ENCODE assay signal across 11 cellular contexts in the genomic region with DNA sequence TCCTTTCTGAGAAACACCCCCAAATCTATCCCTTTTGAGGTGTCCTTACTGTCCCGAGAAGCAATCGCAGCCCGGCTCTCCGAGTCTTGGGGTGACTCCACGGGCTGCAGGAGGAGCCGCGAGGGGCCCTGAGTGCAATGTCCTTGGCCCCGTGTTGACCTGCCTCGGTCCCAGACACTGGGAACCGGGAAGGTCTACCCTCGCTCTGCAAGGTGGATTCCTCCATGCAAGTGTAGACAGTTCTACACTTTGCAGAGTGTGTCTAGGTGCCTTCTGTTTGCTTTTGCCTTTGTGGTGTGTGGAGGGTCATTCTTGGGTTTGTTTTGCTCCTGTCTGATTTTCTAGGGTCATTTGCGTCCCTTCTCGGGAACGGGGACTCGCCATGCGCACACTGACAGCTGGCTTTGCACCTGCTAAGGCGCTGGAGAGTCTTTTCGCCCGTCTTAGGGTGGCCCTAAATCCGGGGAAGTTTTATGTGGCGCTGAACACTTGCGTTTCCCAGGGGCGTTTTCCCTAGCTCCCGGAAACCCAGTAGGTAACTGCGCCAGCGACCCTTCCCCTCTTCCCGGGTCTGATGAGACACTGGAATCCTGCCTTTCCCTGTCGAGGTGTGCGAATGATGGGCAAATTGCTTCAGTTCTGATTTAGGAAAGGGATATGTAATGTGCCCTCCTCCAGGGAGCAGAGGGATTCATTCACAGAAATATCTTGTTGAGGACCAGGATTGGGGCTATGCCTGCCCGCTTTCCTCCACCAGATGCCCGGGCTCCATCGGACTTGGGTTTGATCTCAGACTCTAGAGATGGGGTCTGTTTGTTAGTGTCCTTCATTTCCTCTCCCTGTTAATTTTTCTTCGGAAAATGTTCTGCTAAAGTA. TPM values are rescaled to one million over a fixed set of nuclear protein-coding genes. Genes with fewer than 3 reads are reported as not detected.
DNase-seq lines count a peak whose midpoint lies in the region; ATAC-seq and TF ChIP-seq lines count a peak whose summit lies in the region.
"Had no signal": no experiment of that assay in that cellular context is flagged by ENCODE, and none has a peak within 500 bp of the region (broad histone marks: within the 10 kb centered on the region; RNA-seq: fewer than 3 reads in every experiment).

No MANE protein-coding gene starts in this region.

- H3K27ac ChIP-seq in SJCRH30, result no peak overlapping the region
- H3K27ac ChIP-seq: 22Rv1, esophagus squamous epithelium had no signal

- ATAC-seq in HG03469 (IDR thresholded peaks at IDR 0.05; ENCODE audit: unreplicated experiment), result no peak

- peaks cover 49% of the 10 kb centered on the region for H3K27me3 ChIP-seq in skeletal muscle satellite cell (ENCODE audit: control insufficient read depth, insufficient read depth, low read length)
- no peaks in the 10 kb centered on the region; the same call in none of the 2 replicates for H3K27me3 ChIP-seq in SJCRH30

- peak overlapping the region; percentile 53 for H3K4me2 ChIP-seq in skeletal muscle satellite cell (ENCODE audit: low read length)

- H3K36me3 ChIP-seq in skeletal muscle satellite cell (ENCODE audit: insufficient read depth, low read length), result no peaks in the 10 kb centered on the region
- no peaks in the 10 kb centered on the region for H3K36me3 ChIP-seq in SJCRH30
- H3K36me3 ChIP-seq: esophagus squamous epithelium had no signal

- DNase-seq in DMS 273 (lab: John Stamatoyannopoulos, UW; ENCODE audit: unreplicated experiment), result peak; percentile 24
- DNase-seq in DMS 273 treated with DMSO at 0.1 percent for 48 hours (lab: John Stamatoyannopoulos, UW), result no peak
- no peak for DNase-seq in astrocyte of the spinal cord (ENCODE audit: low read depth, low spot score)
- DNase-seq in T-helper 1 cell, result no peak
- DNase-seq in SJCRH30, result no peak
- DNase-seq: esophagus squamous epithelium had no signal

- in situ Hi-C loops in astrocyte of the spinal cord (cut with HindIII; ENCODE audit: low sequenced_read_pairs), result no loop called here

- H3K9me3 ChIP-seq in iPS-18c (ENCODE audit: control insufficient read depth, insufficient read depth, low read length) (no peaks in the 10 kb centered on the region), skeletal muscle satellite cell (replicated peaks; ENCODE audit: low read length) (no peaks in the 10 kb centered on the region), SJCRH30 (replicated peaks) (no peaks in the 10 kb centered on the region)
- H3K9me3 ChIP-seq: esophagus squamous epithelium had no signal

- TF ChIP-seq CTCF in astrocyte of the spinal cord (IDR thresholded peaks at IDR 0.05; ENCODE audit: low read depth, low read length), result no peak

- H3K4me3 ChIP-seq in astrocyte of the spinal cord (ENCODE audit: low read depth, low read length) (peak overlapping the region; percentile 37), iPS-18c (ENCODE audit: insufficient read depth, low read depth, low read length) (peak overlapping the region; percentile 58), skeletal muscle satellite cell (ENCODE audit: low read length) (peak overlapping the region; percentile 19), SJCRH30 (no peak overlapping the region)

- no peak overlapping the region for H3K9ac ChIP-seq in skeletal muscle satellite cell (ENCODE audit: low read depth, low read length)

- H3K4me1 ChIP-seq in skeletal muscle satellite cell (ENCODE audit: control insufficient read depth, insufficient read depth, low read length), result no peaks in the 10 kb centered on the region
- no peaks in the 10 kb centered on the region for H3K4me1 ChIP-seq in SJCRH30

RNA-seq across cellular contexts. Expression of a gene that starts 0.8 kb away (rescaled TPM):
- total RNA-seq in skeletal muscle satellite cell (2012; rRNA removed), result not detected in 2 replicates
- total RNA-seq in SJCRH30 (2014; rRNA removed; shearing (Covaris generic)), result 0.12 TPM in 1 of 2 replicates, not detected in the other
- total RNA-seq: activated CD8-positive, alpha-beta memory T cell treated with anti-CD3 and anti-CD28 coated beads for 36 hours; esophagus squamous epithelium had no signal
